12 cellular contexts compared by ENCODE assay signal in the genomic region with DNA sequence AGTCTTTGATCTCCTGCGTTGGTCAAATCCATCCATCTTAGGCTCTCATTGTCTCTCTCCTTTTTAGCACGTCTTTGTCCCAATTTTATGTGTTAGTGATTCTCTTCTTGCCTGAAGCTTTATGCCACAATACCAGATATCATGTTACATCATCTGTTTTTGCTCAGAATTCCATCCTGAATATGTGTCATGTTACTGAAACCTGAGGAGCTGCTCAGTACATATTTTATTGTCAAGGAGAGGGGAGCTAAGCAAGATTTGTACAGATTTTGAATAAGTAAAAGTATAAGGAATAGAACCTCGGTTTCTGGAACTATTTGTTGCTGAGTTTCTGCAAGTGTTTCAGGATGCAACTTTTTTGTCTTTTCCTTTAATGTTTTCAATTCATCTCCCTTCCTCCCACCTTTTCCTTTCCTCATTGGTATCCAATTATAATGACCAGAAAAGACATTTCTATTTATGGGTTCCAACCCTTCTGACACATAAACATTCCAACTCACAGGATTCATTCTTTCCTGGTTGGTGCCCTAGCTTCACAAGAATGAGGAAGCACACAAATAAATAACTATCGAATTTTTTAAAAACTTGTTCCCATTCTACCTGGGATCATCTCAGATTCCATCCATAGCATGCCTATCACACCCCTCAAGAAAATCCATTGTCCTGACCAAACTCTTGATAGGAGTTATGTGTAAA.
DNase-seq lines count a peak whose midpoint lies in the region; ATAC-seq and TF ChIP-seq lines count a peak whose summit lies in the region.
"Had no signal": no experiment of that assay in that cellular context is flagged by ENCODE, and none has a peak within 500 bp of the region (broad histone marks: within the 10 kb centered on the region; RNA-seq: fewer than 3 reads in every experiment).

No MANE protein-coding gene starts in this region.

- ATAC-seq in heart left ventricle (peak in 1 of 4 donors; percentile 31), right cardiac atrium (no peak), upper lobe of left lung (ENCODE audit: low FRiP score in 2 of 2) (no peak), HG02938 (IDR thresholded peaks at IDR 0.05; ENCODE audit: unreplicated experiment) (no peak)

- TF ChIP-seq EP300 in upper lobe of left lung (IDR thresholded peaks at IDR 0.05) = no peak

- H3K27ac ChIP-seq in heart left ventricle = peak overlapping the region in 10 of 12 donors; percentile 14 to 74 (median 52)
- H3K27ac ChIP-seq in right cardiac atrium (ENCODE audit: low read length) = no peak overlapping the region
- peak overlapping the region; percentile 88 for H3K27ac ChIP-seq in SJSA1
- H3K27ac ChIP-seq in upper lobe of left lung = peak overlapping the region in 3 of 4 donors; percentile 13 to 42 (median 13)
- H3K27ac ChIP-seq: HL-60, neutrophil had no signal

- intact Hi-C loops in heart left ventricle (cut with DNase I) = loop anchor here in 2 of 10 donors (5.0 kb wide), 1 partner anchor 293 kb away; a partner anchor contains a TSS
- intact Hi-C loops in right cardiac atrium (cut with DNase I) = no loop called here

- TF ChIP-seq POLR2A in heart left ventricle (IDR thresholded peaks at IDR 0.05) = no peak
- no peak for TF ChIP-seq POLR2A in upper lobe of left lung (IDR thresholded peaks at IDR 0.05)

- 66 to 73% (median 70%) methylated on average over 4 of the region's 4 CpGs for WGBS in heart left ventricle, 4 donors
- WGBS in right cardiac atrium = 65% methylated on average over 4 of the region's 4 CpGs
- 65 to 69% methylated on average over 4 of the region's 4 CpGs for WGBS in upper lobe of left lung, 2 donors

- H3K9me3 ChIP-seq in heart left ventricle (peaks cover 0 to 20% (median 4%) of the 10 kb centered on the region in 12 donors), right cardiac atrium (ENCODE audit: control insufficient read depth, low read length) (no peaks in the 10 kb centered on the region), SJSA1 (replicated peaks) (no peaks in the 10 kb centered on the region), upper lobe of left lung (no peaks in the 10 kb centered on the region)

- no peak overlapping the region for H3K4me3 ChIP-seq in heart left ventricle
- H3K4me3 ChIP-seq in right cardiac atrium (ENCODE audit: low read length) = no peak overlapping the region
- H3K4me3 ChIP-seq in SJSA1 = no peak overlapping the region
- H3K4me3 ChIP-seq in upper lobe of left lung = no peak overlapping the region

- TF ChIP-seq CTCF in heart left ventricle (IDR thresholded peaks at IDR 0.05) (no peak), upper lobe of left lung (IDR thresholded peaks at IDR 0.05) (no peak)

- H3K36me3 ChIP-seq in heart left ventricle = no peaks in the 10 kb centered on the region
- no peaks in the 10 kb centered on the region for H3K36me3 ChIP-seq in SJSA1
- no peaks in the 10 kb centered on the region for H3K36me3 ChIP-seq in upper lobe of left lung
- H3K36me3 ChIP-seq: neutrophil had no signal

- H3K4me1 ChIP-seq in heart left ventricle (peaks cover 0 to 26% (median 14%) of the 10 kb centered on the region in 12 donors), right cardiac atrium (ENCODE audit: control insufficient read depth, insufficient read depth, low read length) (peaks cover 5% of the 10 kb centered on the region), SJSA1 (replicated peaks) (peaks cover 29% of the 10 kb centered on the region), upper lobe of left lung (peaks cover 0 to 6% (median 0%) of the 10 kb centered on the region in 4 donors)

- DNase-seq in heart left ventricle (no peak), right cardiac atrium (no peak), SJSA1 (ENCODE audit: low read depth in 1 of 2, low spot score in 2 of 2) (peak in 1 of 2 experiments; percentile 90), fibroblast of the conjunctiva (ENCODE audit: low read depth) (peak; percentile 69), upper lobe of left lung (no peak), DMS114 treated with DMSO at 0.1 percent for 48 hours (lab: John Stamatoyannopoulos, UW; ENCODE audit: unreplicated experiment) (no peak)
- DNase-seq in stimulated activated CD4-positive, alpha-beta T cell treated with anti-CD3 and anti-CD28 coated beads, Interleukin-2, amount 100 ng/mL, for 24 hours = no peak
- DNase-seq: activated CD4-positive, CD25-positive, alpha-beta regulatory T cell treated with anti-CD3 and anti-CD28 coated beads, Interleukin-2, amount 50 U/mL, for 72 hours; activated naive CD8-positive, alpha-beta T cell treated with anti-CD3 and anti-CD28 coated beads for 36 hours had no signal

- H3K27me3 ChIP-seq in heart left ventricle = no peaks in the 10 kb centered on the region
- no peaks in the 10 kb centered on the region for H3K27me3 ChIP-seq in right cardiac atrium (ENCODE audit: control insufficient read depth, insufficient read depth)
- H3K27me3 ChIP-seq in SJSA1 (replicated peaks) = no peaks in the 10 kb centered on the region
- H3K27me3 ChIP-seq in upper lobe of left lung = no peaks in the 10 kb centered on the region
- H3K27me3 ChIP-seq: neutrophil had no signal
